Comparison of ENCODE assay signal across 19 cellular contexts in the genomic region with DNA sequence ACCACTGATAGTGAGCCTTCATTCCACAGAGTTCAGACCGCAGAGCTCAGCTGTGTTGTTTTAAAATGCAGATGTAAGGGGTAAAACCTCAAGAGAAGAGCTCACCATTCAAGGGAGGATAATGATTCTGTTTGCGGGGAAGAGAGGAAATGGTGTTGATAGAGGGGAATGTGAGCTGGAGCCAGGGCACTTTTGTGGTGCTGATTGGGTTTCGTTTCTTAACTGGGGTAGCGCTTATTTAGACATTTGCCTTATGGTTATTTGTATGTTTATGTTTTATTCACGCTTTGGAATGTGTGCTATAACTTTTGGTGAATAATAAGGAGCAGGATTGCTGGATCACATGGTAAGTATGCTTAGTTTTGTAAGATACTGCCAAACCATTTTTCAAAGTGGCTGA. TPM values are rescaled to one million over a fixed set of nuclear protein-coding genes. Genes with fewer than 3 reads are reported as not detected.
DNase-seq lines count a peak whose midpoint lies in the region; ATAC-seq and TF ChIP-seq lines count a peak whose summit lies in the region.
"Had no signal": no experiment of that assay in that cellular context is flagged by ENCODE, and none has a peak within 500 bp of the region (broad histone marks: within the 10 kb centered on the region; RNA-seq: fewer than 3 reads in every experiment).

No MANE protein-coding gene starts in this region.

- peaks cover 6 to 7% of the 10 kb centered on the region in 2 experiments; a peak in 3 of 4 replicates for H3K79me1 ChIP-seq in IMR-90 (ENCODE audit: low read depth in 1 of 2, low read length in 2 of 2)

- H3K27ac ChIP-seq in IMR-90 (ENCODE audit: insufficient read depth, low read length) (no peak overlapping the region), iPS DF 6.9 (ENCODE audit: low read length) (peak overlapping the region; percentile 71), prostate gland (no peak overlapping the region)

- DNase-seq in AG09309 (ENCODE audit: low read depth) (peak; percentile 24), IMR-90 (no peak), choroid plexus epithelial cell (ENCODE audit: low read depth) (peak; percentile 37), iPS DF 6.9 (ENCODE audit: low read depth, low spot score) (no peak), RPMI8226 (no peak), NCI-H128 (lab: John Stamatoyannopoulos, UW; ENCODE audit: unreplicated experiment) (no peak), COR-L47 (lab: John Stamatoyannopoulos, UW) (no peak), prostate gland (ENCODE audit: low spot score) (no peak)
- DNase-seq: AML-193; CD4-positive, CD25-positive, alpha-beta regulatory T cell; DMS79 treated with DMSO at 0.1 percent for 48 hours; GF-D8; MV-4-11; NCI-H1436 treated with DMSO at 0.1 percent for 48 hours; NCI-H345; NCI-H526 treated with DMSO at 0.1 percent for 48 hours had no signal

- no peak overlapping the region for H3K9ac ChIP-seq in IMR-90 (ENCODE audit: low read depth, low read length)

- BruUV-seq in IMR-90 (replicated peaks; lab: Mats Ljungman, UMichigan) = no TSS peak

- H3K9me3 ChIP-seq in IMR-90 (ENCODE audit: control insufficient read depth, insufficient read depth, low read length) (no peaks in the 10 kb centered on the region), iPS DF 6.9 (ENCODE audit: control insufficient read depth, insufficient read depth, low read length) (no peaks in the 10 kb centered on the region), prostate gland (no peaks in the 10 kb centered on the region)

- H3K27me3 ChIP-seq in IMR-90 (ENCODE audit: control insufficient read depth, insufficient read depth, low read length) = no peaks in the 10 kb centered on the region
- H3K27me3 ChIP-seq in iPS DF 6.9 (ENCODE audit: control insufficient read depth, insufficient read depth, low read length) = no peaks in the 10 kb centered on the region
- H3K27me3 ChIP-seq in prostate gland (replicated peaks; ENCODE audit: insufficient read depth) = no peaks in the 10 kb centered on the region

- POLR2A ChIA-PET in IMR-90 (lab: Charles Lee; ENCODE audit: unreplicated experiment) = no interaction called here

- CTCF ChIA-PET in IMR-90 (lab: Yijun Ruan, JAX) = interaction anchor here (1.0 to 1.4 kb wide), 2 partner anchors 13 to 80 kb away, joined by 3 read pairs; a partner anchor contains a TSS

- no peak overlapping the region for H2AK9ac ChIP-seq in IMR-90 (replicated peaks; ENCODE audit: low read depth, low read length, poor library complexity)

- WGBS in IMR-90 (ENCODE audit: extremely low coverage in 2 of 2, insufficient read length in 1 of 2), 2 experiments = 80% methylated on average over 3 of the region's 5 CpGs; no CpG with 5 or more reads in 1 of the 2 experiments
- WGBS in iPS DF 6.9 (ENCODE audit: insufficient coverage, insufficient read length) = no CpG with 5 or more reads among the region's 5 CpGs
- WGBS in prostate gland = 77% methylated on average over 5 of the region's 5 CpGs

- TF ChIP-seq CTCF in AG09309 (IDR thresholded peaks at IDR 0.05; ENCODE audit: control insufficient read depth, insufficient read depth, low read depth, low read length, missing control alignments) (no peak), IMR-90 (conservative IDR thresholded peaks at IDR 0.05; ENCODE audit: low read depth, low read length) (no peak), choroid plexus epithelial cell (conservative IDR thresholded peaks at IDR 0.05; ENCODE audit: low read depth, low read length) (no peak), prostate gland (IDR thresholded peaks at IDR 0.05) (no peak)

- H3K4me3 ChIP-seq in AG09309 (ENCODE audit: control insufficient read depth, low read depth, low read length) (no peak overlapping the region), IMR-90 (ENCODE audit: insufficient read depth, low read depth, low read length) (no peak overlapping the region), choroid plexus epithelial cell (ENCODE audit: low read depth, low read length) (no peak overlapping the region), iPS DF 6.9 (ENCODE audit: low read length) (no peak overlapping the region), prostate gland (no peak overlapping the region)

- in situ Hi-C loops in IMR-90 (cut with MboI; ENCODE audit: low sequenced_read_pairs) = no loop called here

- H2BK20ac ChIP-seq in IMR-90 (ENCODE audit: low read depth, low read length) = no peak overlapping the region

- H2BK15ac ChIP-seq in IMR-90 (ENCODE audit: low read depth, low read length) = no peak overlapping the region

- H4K5ac ChIP-seq in IMR-90 (ENCODE audit: low read depth, low read length) = no peak overlapping the region

- TF ChIP-seq POLR2A in IMR-90 (IDR thresholded peaks at IDR 0.05; ENCODE audit: low read depth, low read length) (no peak), prostate gland (IDR thresholded peaks at IDR 0.05) (no peak)

- H3K36me3 ChIP-seq in IMR-90 (ENCODE audit: control insufficient read depth, insufficient read depth, low read length) = peaks cover 11% of the 10 kb centered on the region
- H3K36me3 ChIP-seq in iPS DF 6.9 (ENCODE audit: control insufficient read depth, insufficient read depth, low read length) = no peaks in the 10 kb centered on the region
- no peaks in the 10 kb centered on the region for H3K36me3 ChIP-seq in prostate gland

- intact Hi-C loops in IMR-90 (cut with micrococcal nuclease) (no loop called here), prostate gland (cut with DNase I) (no loop called here)

- no peak overlapping the region for H3K4ac ChIP-seq in IMR-90 (ENCODE audit: low read depth, low read length)

- no peak overlapping the region for H2BK120ac ChIP-seq in IMR-90 (ENCODE audit: low read depth, low read length)

- H3K18ac ChIP-seq in IMR-90 (ENCODE audit: low read depth, low read length) = no peak overlapping the region

- no peak overlapping the region for H2AK5ac ChIP-seq in IMR-90 (ENCODE audit: low read depth, low read length)

- H2AFZ ChIP-seq in IMR-90 (replicated peaks; ENCODE audit: low read length, poor library complexity) = no peak overlapping the region

- no peak overlapping the region for H2BK5ac ChIP-seq in IMR-90 (ENCODE audit: low read depth, low read length, poor library complexity, severe bottlenecking)

- peak; percentile 14; the same call in 1 of the 2 replicates for ATAC-seq in IMR-90 (ENCODE audit: low read depth)

- no peak overlapping the region for H3K56ac ChIP-seq in IMR-90 (ENCODE audit: extremely low read depth, insufficient read depth, low read length)

- no peak overlapping the region for H3K14ac ChIP-seq in IMR-90 (replicated peaks; ENCODE audit: low read depth, low read length)

- no peak for TF ChIP-seq RAD21 in IMR-90 (IDR thresholded peaks at IDR 0.05; ENCODE audit: low read length)

- H3K4me1 ChIP-seq in IMR-90 (ENCODE audit: control insufficient read depth, insufficient read depth, low read length) (no peaks in the 10 kb centered on the region), iPS DF 6.9 (ENCODE audit: control insufficient read depth, insufficient read depth, low read length) (0 out of 2 replicates have a peak, but pooled peaks cover 1% of the 10 kb centered on the region), prostate gland (replicated peaks) (no peaks in the 10 kb centered on the region)

- H4K8ac ChIP-seq in IMR-90 (ENCODE audit: low read depth in 2 of 2, low read length in 2 of 2) = no peak overlapping the region

- H4K20me1 ChIP-seq in IMR-90 (ENCODE audit: insufficient read depth, low read length) = peaks cover 6% of the 10 kb centered on the region; the same call in 1 of the 2 replicates

- H3K9me1 ChIP-seq in IMR-90 (ENCODE audit: insufficient read depth, low read length) = 0 out of 2 replicates have a peak, but pooled peaks cover 16% of the 10 kb centered on the region

- no peak overlapping the region for H4K91ac ChIP-seq in IMR-90 (ENCODE audit: insufficient read depth, low read depth, low read length)

- dilution Hi-C loops in IMR-90 (cut with HindIII; ENCODE audit: low sequenced_read_pairs, unreplicated experiment) = no loop called here

- no peak overlapping the region for H3K23ac ChIP-seq in IMR-90 (ENCODE audit: low read depth, low read length)

- H3K4me2 ChIP-seq in IMR-90 (ENCODE audit: low read depth, low read length) = no peak overlapping the region

TF ChIP-seq in IMR-90, 13 proteins besides CTCF, POLR2A, EP300 and RAD21 (continues in another document):
- TF ChIP-seq RCOR1 (IDR thresholded peaks at IDR 0.05; ENCODE audit: insufficient replicate concordance, low read length) (no peak), RFX5 (IDR thresholded peaks at IDR 0.05; ENCODE audit: low read depth, low read length) (no peak), BHLHE40 (IDR thresholded peaks at IDR 0.05; ENCODE audit: low read depth, low read length) (no peak), MAZ (IDR thresholded peaks at IDR 0.05; ENCODE audit: borderline replicate concordance, low read depth, low read length) (no peak), NFE2L2 (IDR thresholded peaks at IDR 0.05; ENCODE audit: low read depth, low read length) (no peak), CEBPB (IDR thresholded peaks at IDR 0.05; ENCODE audit: low read depth, low read length) (no peak), FOS (IDR thresholded peaks at IDR 0.05; ENCODE audit: low read depth, low read length) (no peak)
- TF ChIP-seq, protein P1, sequence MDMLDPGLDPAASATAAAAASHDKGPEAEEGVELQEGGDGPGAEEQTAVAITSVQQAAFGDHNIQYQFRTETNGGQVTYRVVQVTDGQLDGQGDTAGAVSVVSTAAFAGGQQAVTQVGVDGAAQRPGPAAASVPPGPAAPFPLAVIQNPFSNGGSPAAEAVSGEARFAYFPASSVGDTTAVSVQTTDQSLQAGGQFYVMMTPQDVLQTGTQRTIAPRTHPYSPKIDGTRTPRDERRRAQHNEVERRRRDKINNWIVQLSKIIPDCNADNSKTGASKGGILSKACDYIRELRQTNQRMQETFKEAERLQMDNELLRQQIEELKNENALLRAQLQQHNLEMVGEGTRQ (IDR thresholded peaks at IDR 0.05; ENCODE audit: low read depth, low read length) = no peak

RNA-seq across cellular contexts. Expression of a gene that starts 42.5 kb away (rescaled TPM):
- 15.8 and 18.9 TPM in 2 replicates for total RNA-seq in IMR-90 (2012; rRNA removed)
- polyA plus RNA-seq in IMR-90 (2012; rRNA removed) = 21.7 and 22.6 TPM in 2 replicates
- polyA plus RNA-seq in IMR-90 (2012; cell fraction: cytosol; rRNA removed) = 17.5 and 24.5 TPM in 2 replicates
- 26.3 and 44.5 TPM in 2 replicates for polyA plus RNA-seq in IMR-90 (2012; cell fraction: nucleus; rRNA removed; ENCODE audit: low replicate concordance)
- total RNA-seq in prostate gland = 10 to 100 TPM; 32.2 to 47.6 TPM

RNA-seq across cellular contexts. Expression of a gene that starts 52.2 kb away (rescaled TPM):
- total RNA-seq in IMR-90 (2012; rRNA removed) (not detected in 2 replicates), prostate gland (1 to 10 TPM in 1 of 2 donors, not detected in 1; 2.8 TPM)
- 0.04 TPM in 1 of 2 replicates, not detected in the other for polyA plus RNA-seq in IMR-90 (2012; rRNA removed)
- not detected in 2 replicates for polyA plus RNA-seq in IMR-90 (2012; cell fraction: cytosol; rRNA removed)
- 0.34 and 0.41 TPM in 2 replicates for polyA plus RNA-seq in IMR-90 (2012; cell fraction: nucleus; rRNA removed; ENCODE audit: low replicate concordance)
- total RNA-seq: A172; CD4-positive, CD25-positive, alpha-beta regulatory T cell; H4 had no signal
- polyA plus RNA-seq: IgD-negative memory B cell had no signal

Comparison
In these comparisons a context has a peak if more than half of its experiments do, and no peak if none do; other contexts are left out.
1. DNase-seq: peak in AG09309 (single experiment) and choroid plexus epithelial cell (single experiment); none in IMR-90 (single experiment), iPS DF 6.9 (single experiment), RPMI8226 (single experiment), NCI-H128 (single experiment), COR-L47 (single experiment) and prostate gland (single experiment).